15 cellular contexts compared by ENCODE assay signal in genomic region chr9:13863112-13863511, GRCh38.
DNase-seq lines count a peak whose midpoint lies in the region; ATAC-seq and TF ChIP-seq lines count a peak whose summit lies in the region.
"Had no signal": no experiment of that assay in that cellular context is flagged by ENCODE, and none has a peak within 500 bp of the region (broad histone marks: within the 10 kb centered on the region; RNA-seq: fewer than 3 reads in every experiment).

No MANE protein-coding gene starts in this region.

- no peaks in the 10 kb centered on the region for H3K9me3 ChIP-seq in left ventricle myocardium inferior (replicated peaks)
- H3K9me3 ChIP-seq in neural progenitor cell (ENCODE audit: low read depth), result no peaks in the 10 kb centered on the region
- H3K9me3 ChIP-seq: A549 had no signal

- no peak overlapping the region for H3K9ac ChIP-seq in neural progenitor cell

- H3K9me3 Mint-ChIP-seq in neural progenitor cell, result no peaks in the 10 kb centered on the region
- H3K9me3 Mint-ChIP-seq: activated T-helper 1 cell treated with anti-CD3 and anti-CD28 coated beads, Interleukin-12 subunit alpha, Interleukin-12 subunit beta, Interleukin-2, Interleukin-4 antibody, amounts not matched to agents 30 ng/mL and 10 ng/mL and 1 ng/mL, durations not matched to agents 14 hours and 24 hours and 36 hours; endodermal cell had no signal

- H3K4me2 ChIP-seq in neural progenitor cell, result no peak overlapping the region
- H3K4me2 ChIP-seq: A549 had no signal

- H3K36me3 ChIP-seq in left ventricle myocardium inferior (no peaks in the 10 kb centered on the region), neural progenitor cell (no peaks in the 10 kb centered on the region)

- H3K4me1 Mint-ChIP-seq in neural progenitor cell, result peaks cover 36% of the 10 kb centered on the region
- H3K4me1 Mint-ChIP-seq: activated CD4-positive, alpha-beta T cell treated with anti-CD3 and anti-CD28 coated beads for 36 hours had no signal

- H3K4me3 Mint-ChIP-seq in neural progenitor cell, result no peak overlapping the region
- H3K4me3 Mint-ChIP-seq: activated CD4-positive, alpha-beta T cell treated with anti-CD3 and anti-CD28 coated beads for 36 hours; activated T-helper 1 cell treated with anti-CD3 and anti-CD28 coated beads, Interleukin-12 subunit alpha, Interleukin-12 subunit beta, Interleukin-2, Interleukin-4 antibody, amounts not matched to agents 30 ng/mL and 10 ng/mL and 1 ng/mL, durations not matched to agents 14 hours and 24 hours and 36 hours; endodermal cell had no signal

- no peak overlapping the region for H2AFZ ChIP-seq in neural progenitor cell (replicated peaks)

- intact Hi-C loops in left ventricle myocardium inferior (cut with micrococcal nuclease), result no loop called here

- peak; percentile 72 for ATAC-seq in omental fat pad (ENCODE audit: low FRiP score)
- ATAC-seq: A549; activated CD4-positive, alpha-beta T cell treated with anti-CD3 and anti-CD28 coated beads for 36 hours had no signal

- no peaks in the 10 kb centered on the region for H3K79me2 ChIP-seq in neural progenitor cell (ENCODE audit: low read depth)

- H3K27ac Mint-ChIP-seq in neural progenitor cell, result no peak overlapping the region
- H3K27ac Mint-ChIP-seq: activated CD4-positive, alpha-beta T cell treated with anti-CD3 and anti-CD28 coated beads for 36 hours; activated T-helper 1 cell treated with anti-CD3 and anti-CD28 coated beads, Interleukin-12 subunit alpha, Interleukin-12 subunit beta, Interleukin-2, Interleukin-4 antibody, amounts not matched to agents 30 ng/mL and 10 ng/mL and 1 ng/mL, durations not matched to agents 14 hours and 24 hours and 36 hours; endodermal cell had no signal

- H3F3A ChIP-seq in neural progenitor cell (ENCODE audit: low read depth), result no peaks in the 10 kb centered on the region

- H3K27ac ChIP-seq in left ventricle myocardium inferior (replicated peaks) (peak overlapping the region; percentile 70), neural progenitor cell (no peak overlapping the region)
- H3K27ac ChIP-seq: A549 had no signal

- no peaks in the 10 kb centered on the region for H3K36me3 Mint-ChIP-seq in neural progenitor cell

- H3K27me3 Mint-ChIP-seq in neural progenitor cell (ENCODE audit: insufficient read depth, low read depth), result no peaks in the 10 kb centered on the region
- H3K27me3 Mint-ChIP-seq: activated CD4-positive, alpha-beta T cell treated with anti-CD3 and anti-CD28 coated beads for 36 hours had no signal

- H4K20me1 ChIP-seq in neural progenitor cell (ENCODE audit: low read depth), result no peaks in the 10 kb centered on the region

- no peak overlapping the region for H3K4me3 ChIP-seq in left ventricle myocardium inferior
- H3K4me3 ChIP-seq in neural progenitor cell, result no peak overlapping the region
- H3K4me3 ChIP-seq: A549 had no signal

- H3K4me1 ChIP-seq in left ventricle myocardium inferior, result peaks cover 37% of the 10 kb centered on the region
- H3K4me1 ChIP-seq in neural progenitor cell, result no peaks in the 10 kb centered on the region
- H3K4me1 ChIP-seq: A549 had no signal

- TF ChIP-seq CTCF in left ventricle myocardium inferior (IDR thresholded peaks at IDR 0.05; ENCODE audit: borderline replicate concordance) (no peak), omental fat pad (IDR thresholded peaks at IDR 0.05) (no peak), neural progenitor cell (IDR thresholded peaks at IDR 0.05) (no peak)

- no peaks in the 10 kb centered on the region for H3K27me3 ChIP-seq in left ventricle myocardium inferior (ENCODE audit: low read depth)
- H3K27me3 ChIP-seq in neural progenitor cell, result no peaks in the 10 kb centered on the region

- peak; percentile 24 for DNase-seq in NCI-H82 (lab: John Stamatoyannopoulos, UW)
- no peak for DNase-seq in NCI-H82 treated with DMSO at 0.1 percent for 48 hours (lab: John Stamatoyannopoulos, UW; ENCODE audit: unreplicated experiment)
- DNase-seq in left ventricle myocardium inferior, result peak; percentile 69
- DNase-seq in omental fat pad (ENCODE audit: low spot score), result no peak
- DNase-seq in T-helper 2 cell, result no peak
- DNase-seq in kidney tubule cell (ENCODE audit: low spot score), result no peak
- no peak for DNase-seq in neural progenitor cell (ENCODE audit: low spot score)
- DNase-seq in SIG-M5 (lab: John Stamatoyannopoulos, UW), result no peak
- DNase-seq: activated CD4-positive, alpha-beta T cell treated with anti-CD3 and anti-CD28 coated beads for 36 hours; endodermal cell; Kasumi-1; NCI-H2107; T-helper 1 cell had no signal

Comparison
In these comparisons a context has a peak if more than half of its experiments do, and no peak if none do; other contexts are left out.
1. DNase-seq: peak in NCI-H82 (single experiment) and left ventricle myocardium inferior (single experiment); none in NCI-H82 treated with DMSO at 0.1 percent for 48 hours (single experiment), omental fat pad (single experiment), T-helper 2 cell (0 of 5), kidney tubule cell (single experiment), neural progenitor cell (single experiment) and SIG-M5 (single experiment).